In the genomic region with DNA sequence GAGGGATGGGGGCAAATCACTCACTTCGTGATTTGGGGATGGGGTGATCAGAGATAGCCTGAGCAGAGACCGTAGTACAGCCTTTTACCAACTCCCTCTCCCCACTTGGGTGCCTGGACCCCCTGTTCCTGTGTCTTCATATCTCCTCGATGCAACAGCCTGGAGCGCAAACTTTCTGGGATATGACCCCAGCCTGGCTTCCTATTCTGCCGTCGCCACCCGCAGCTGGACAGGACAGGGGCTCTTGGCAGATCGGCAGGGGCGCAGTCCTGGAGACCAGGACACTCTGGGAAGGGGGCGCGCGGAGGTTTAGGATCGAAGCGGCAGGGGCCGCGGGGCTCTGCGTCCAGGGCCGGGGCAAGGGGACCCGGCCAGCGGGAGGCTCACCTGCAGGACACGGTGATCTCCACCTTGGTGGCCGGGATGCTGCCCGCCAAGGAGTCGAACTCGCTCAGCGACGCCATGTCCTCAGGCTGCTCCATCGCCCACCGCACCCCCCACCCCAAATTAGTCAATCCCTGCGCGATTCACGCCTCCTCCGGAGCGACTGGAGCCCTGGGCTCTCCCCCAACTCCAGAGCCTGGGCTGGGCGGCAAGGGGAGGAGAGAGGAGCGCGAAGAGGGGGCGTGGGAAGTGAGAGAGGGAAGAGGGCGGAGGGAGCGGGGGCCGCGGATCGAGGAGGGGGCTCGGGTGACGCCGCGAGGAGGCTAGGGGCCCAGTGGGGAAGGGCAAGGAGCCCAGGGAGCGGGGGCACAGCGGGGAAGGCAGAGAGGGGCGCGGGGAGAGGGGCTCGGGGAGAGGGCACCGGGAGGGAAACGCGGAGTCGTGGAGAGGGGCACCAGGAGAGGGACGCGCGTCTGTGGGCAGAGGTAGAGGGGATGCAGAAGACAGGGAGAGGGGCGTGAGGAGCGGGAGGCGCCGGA, we compare ENCODE assay signal across 8 cellular contexts. TPM values are rescaled to one million over a fixed set of nuclear protein-coding genes. Genes with fewer than 3 reads are reported as not detected.
A peak's percentile ranks its signal among the peaks of the same experiment; 100 is the strongest.
DNase-seq lines count a peak whose midpoint lies in the region; ATAC-seq and TF ChIP-seq lines count a peak whose summit lies in the region.

A gene (minus strand): TSS at position 549 of the 923 bp plus-strand sequence. CDS start 67 bp downstream, at position 482.

- H3K4me3 ChIP-seq in Panc1 (ENCODE audit: low read depth in 2 of 2, low read length in 2 of 2) (peak within 1 kb of the TSS; percentile 38 to 48), epithelial cell of esophagus (ENCODE audit: low read length) (peak within 1 kb of the TSS; percentile 32)

- DNase-seq in EH (ENCODE audit: low read depth) (peak; percentile 15), Panc1 (ENCODE audit: low read depth, low spot score) (no peak), epithelial cell of esophagus (ENCODE audit: low read depth) (no peak), omental fat pad (ENCODE audit: low spot score) (no peak), NCI-H2029 (lab: John Stamatoyannopoulos, UW) (no peak), HuH-7.5 (ENCODE audit: low spot score) (no peak), D341Med (ENCODE audit: low spot score) (no peak)

- in situ Hi-C loops in Panc1 (cut with HindIII; ENCODE audit: low pct_unique_long_range_greater_than_20kb, low sequenced_read_pairs) = no loop called here

- TF ChIP-seq CTCF in Panc1 (IDR thresholded peaks at IDR 0.05) (no peak), epithelial cell of esophagus (IDR thresholded peaks at IDR 0.05; ENCODE audit: insufficient read depth, low read depth, low read length, missing control alignments) (no peak), omental fat pad (IDR thresholded peaks at IDR 0.05) (no peak)

- ATAC-seq in Panc1 (no peak), omental fat pad (ENCODE audit: low FRiP score) (peak; percentile 41), GM21723 (IDR thresholded peaks at IDR 0.05; ENCODE audit: unreplicated experiment) (no peak)

- BruUV-seq in Panc1 (replicated peaks; lab: Mats Ljungman, UMichigan) = no TSS peak

- peaks cover 12% of the 10 kb centered on the region for H3K4me1 ChIP-seq in Panc1 (ENCODE audit: control insufficient read depth, insufficient read depth, low read length)

- H3K9me3 ChIP-seq in Panc1 (ENCODE audit: control insufficient read depth, insufficient read depth, low read depth, low read length) = no peaks in the 10 kb centered on the region

- no peaks in the 10 kb centered on the region; the same call in 1 of the 2 replicates for H3K27me3 ChIP-seq in Panc1 (ENCODE audit: control insufficient read depth, insufficient read depth, low read length)

- CTCF ChIA-PET in Panc1 (lab: Charles Lee) = no interaction called here

- H3K36me3 ChIP-seq in Panc1 (ENCODE audit: control insufficient read depth, insufficient read depth, low read length) = no peaks in the 10 kb centered on the region

- no peak within 1 kb of the TSS for H3K27ac ChIP-seq in Panc1 (ENCODE audit: low read length)

- intact Hi-C loops in Panc1 (cut with micrococcal nuclease; ENCODE audit: unreplicated experiment) = no loop called here

- POLR2A ChIA-PET in Panc1 (lab: Charles Lee) = no interaction called here

RNA-seq across cellular contexts. Expression of the gene that starts here (rescaled TPM):
- total RNA-seq in Panc1 (2021; ENCODE audit: unreplicated experiment) (0.44 TPM), omental fat pad (10 to 100 TPM in 1 of 4 donors, 1 to 10 TPM in 2, under 1 TPM in 1; 0.47 to 20.3 (median 7.6) TPM)
- 1.5 TPM for polyA plus RNA-seq in Panc1 (2012; ENCODE audit: insufficient read length)
